In the genomic region with DNA sequence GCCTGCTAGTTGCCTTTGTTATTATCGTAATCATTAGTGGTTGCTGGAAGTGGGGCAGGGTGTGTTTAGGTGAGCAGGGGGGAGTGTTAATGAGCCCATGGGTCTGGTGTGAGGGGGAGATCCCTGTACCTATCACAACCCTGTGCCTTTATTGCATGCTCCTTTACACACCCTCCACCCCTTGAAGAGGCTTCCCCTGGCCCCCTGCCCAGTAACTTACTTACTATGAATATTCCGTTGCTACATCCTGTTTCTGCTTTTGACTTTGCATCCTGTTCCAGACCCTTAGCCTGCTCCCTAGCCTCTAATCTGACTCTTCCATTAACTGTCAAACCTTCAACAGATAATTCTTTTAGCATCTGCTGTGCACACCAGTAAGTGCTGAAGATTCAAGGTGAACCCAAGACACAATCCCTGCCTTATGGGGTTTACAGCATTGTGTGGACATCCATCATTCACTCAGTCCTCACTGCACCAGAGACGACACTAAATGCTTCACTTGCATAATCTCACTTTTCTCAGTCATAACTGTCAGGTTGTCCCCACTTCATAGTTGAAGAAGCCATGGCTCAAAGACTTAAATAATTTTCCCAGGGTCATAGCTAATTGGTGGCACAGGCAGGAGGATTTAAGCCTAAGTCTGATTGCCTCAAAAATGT, we compare ENCODE assay signal across 14 cellular contexts. TPM values are rescaled to one million over a fixed set of nuclear protein-coding genes. Genes with fewer than 3 reads are reported as not detected.
DNase-seq lines count a peak whose midpoint lies in the region; ATAC-seq and TF ChIP-seq lines count a peak whose summit lies in the region.
"Had no signal": no experiment of that assay in that cellular context is flagged by ENCODE, and none has a peak within 500 bp of the region (broad histone marks: within the 10 kb centered on the region; RNA-seq: fewer than 3 reads in every experiment).

No MANE protein-coding gene starts in this region.

- H3K79me1 ChIP-seq in H9 (ENCODE audit: insufficient read depth, low read depth, low read length, poor library complexity, severe bottlenecking), result no peaks in the 10 kb centered on the region

- intact Hi-C loops in CD4-positive, alpha-beta memory T cell (cut with micrococcal nuclease), result loop anchor here (1.0 to 10.0 kb wide), 3 partner anchors 8 to 146 kb away; no protein-coding TSS in a partner anchor

- H2AK5ac ChIP-seq in H9 (ENCODE audit: insufficient read length, low read length), result no peak overlapping the region

- H3K4ac ChIP-seq in H9 (ENCODE audit: low read depth, low read length), result no peak overlapping the region

- peak overlapping the region; percentile 53 for H3K27ac ChIP-seq in CD4-positive, alpha-beta memory T cell (ENCODE audit: low read depth, low read length)
- no peak overlapping the region for H3K27ac ChIP-seq in WERI-Rb-1
- peak overlapping the region; percentile 48 for H3K27ac ChIP-seq in mesodermal cell (ENCODE audit: low read depth, low read length, severe bottlenecking)
- no peak overlapping the region for H3K27ac ChIP-seq in H9 (ENCODE audit: insufficient read length, low read depth, low read length)
- H3K27ac ChIP-seq: C4-2B, prostate gland, thyroid gland had no signal

- H3K36me3 ChIP-seq in CD4-positive, alpha-beta memory T cell (ENCODE audit: insufficient read depth, low read length), result no peaks in the 10 kb centered on the region
- H3K36me3 ChIP-seq in WERI-Rb-1, result no peaks in the 10 kb centered on the region
- H3K36me3 ChIP-seq in mesodermal cell (ENCODE audit: control insufficient read depth, insufficient read depth, low read length), result no peaks in the 10 kb centered on the region
- H3K36me3 ChIP-seq: prostate gland, thyroid gland had no signal

- no peak overlapping the region for H3K9ac ChIP-seq in H9 (ENCODE audit: extremely low read depth, insufficient read length, low read length)

- no peak overlapping the region for H4K8ac ChIP-seq in H9 (replicated peaks; ENCODE audit: insufficient read length, low read depth, low read length)

- H3K4me3 ChIP-seq in CD4-positive, alpha-beta memory T cell (ENCODE audit: low read length in 2 of 2), result peak overlapping the region in 1 of 2 donors; percentile 16
- H3K4me3 ChIP-seq in WERI-Rb-1 (ENCODE audit: low read depth, low read length) (no peak overlapping the region), mesodermal cell (ENCODE audit: extremely low read depth, insufficient read depth, low read length, poor library complexity, severe bottlenecking) (no peak overlapping the region)
- H3K4me3 ChIP-seq: prostate gland, thyroid gland had no signal

- CTCF ChIA-PET in CD4-positive, alpha-beta memory T cell (lab: Charles Lee; ENCODE audit: partially characterized antibody), result interaction anchor here (0.8 to 1.8 kb wide), 6 partner anchors 19 to 338 kb away, joined by 3 to 8 read pairs (median 4); a partner anchor contains a TSS

- H3K4me3 Mint-ChIP-seq in CD4-positive, alpha-beta memory T cell, result peak overlapping the region; percentile 45 to 86 (median 72)
- H3K4me3 Mint-ChIP-seq in H9, result no peak overlapping the region

- no peaks in the 10 kb centered on the region for H3K9me3 ChIP-seq in CD4-positive, alpha-beta memory T cell (ENCODE audit: control insufficient read depth in 1 of 2, low read length in 2 of 2)
- peaks cover 5% of the 10 kb centered on the region for H3K9me3 ChIP-seq in WERI-Rb-1 (ENCODE audit: severe bottlenecking)
- H3K9me3 ChIP-seq in mesodermal cell (ENCODE audit: control insufficient read depth, low read length), result peaks cover 6% of the 10 kb centered on the region
- H3K9me3 ChIP-seq in H9 (ENCODE audit: control insufficient read depth, low read depth, low read length), result no peaks in the 10 kb centered on the region
- H3K9me3 ChIP-seq: prostate gland, thyroid gland had no signal

- no peak overlapping the region for H2BK20ac ChIP-seq in H9 (ENCODE audit: low read depth, low read length, poor library complexity, severe bottlenecking)

- no peak overlapping the region for H3K56ac ChIP-seq in H9 (ENCODE audit: insufficient read length, low read depth, low read length)

- peak; percentile 57 for ATAC-seq in GM18502 (IDR thresholded peaks at IDR 0.05; ENCODE audit: poor library complexity, unreplicated experiment)
- ATAC-seq: left colon had no signal

- no peak overlapping the region for H2BK120ac ChIP-seq in H9 (ENCODE audit: low read depth, low read length, poor library complexity, severe bottlenecking)

- no peak overlapping the region for H3K4me2 ChIP-seq in H9 (ENCODE audit: insufficient read depth, insufficient read length, low read length)

- peak; percentile 16 to 50 (median 49) for DNase-seq in CD4-positive, alpha-beta memory T cell
- DNase-seq in WERI-Rb-1, result peak; percentile 15
- DNase-seq in stimulated activated naive CD4-positive, alpha-beta T cell (lab: John Stamatoyannopoulos, UW), result no peak
- no peak for DNase-seq in H9
- no peak for DNase-seq in DMS114 treated with DMSO at 0.1 percent for 48 hours (lab: John Stamatoyannopoulos, UW; ENCODE audit: unreplicated experiment)
- DNase-seq: hypothalamus, left colon, MM.1S, NCI-H2171, thyroid gland had no signal

- peaks cover 0 to 7% (median 0%) of the 10 kb centered on the region in 8 donors for H3K9me3 Mint-ChIP-seq in CD4-positive, alpha-beta memory T cell
- no peaks in the 10 kb centered on the region; a peak in 1 of 5 replicates for H3K9me3 Mint-ChIP-seq in H9

- H3K79me2 ChIP-seq in H9 (ENCODE audit: insufficient read depth, low read length), result no peaks in the 10 kb centered on the region

- peak overlapping the region; percentile 86 to 95 (median 93) for H3K27ac Mint-ChIP-seq in CD4-positive, alpha-beta memory T cell
- H3K27ac Mint-ChIP-seq in H9, result no peak overlapping the region

- no peak overlapping the region for H2BK12ac ChIP-seq in H9 (ENCODE audit: insufficient read length, low read depth, low read length)

- no peak overlapping the region for H3K14ac ChIP-seq in H9 (ENCODE audit: insufficient read depth, low read length)

- TF ChIP-seq CTCF in WERI-Rb-1 (IDR thresholded peaks at IDR 0.05; ENCODE audit: low read depth, low read length) (no peak), H9 (conservative IDR thresholded peaks at IDR 0.05) (no peak)

- H3K4me1 Mint-ChIP-seq in CD4-positive, alpha-beta memory T cell, result peaks cover 51 to 78% (median 64%) of the 10 kb centered on the region in 4 donors
- no peaks in the 10 kb centered on the region; a peak in 1 of 4 replicates for H3K4me1 Mint-ChIP-seq in H9

- peaks cover 0 to 1% of the 10 kb centered on the region in 2 donors for H3K27me3 Mint-ChIP-seq in CD4-positive, alpha-beta memory T cell
- no peaks in the 10 kb centered on the region; the same call in 1 of the 2 replicates for H3K27me3 Mint-ChIP-seq in H9 (ENCODE audit: low read depth)

- no peak overlapping the region for H2AFZ ChIP-seq in H9 (ENCODE audit: low read length)

- H3K23ac ChIP-seq in H9 (ENCODE audit: insufficient read length, low read depth, low read length), result no peak overlapping the region

- no peak overlapping the region for H2BK5ac ChIP-seq in H9 (ENCODE audit: insufficient read length, low read length)

- H3K4me1 ChIP-seq in CD4-positive, alpha-beta memory T cell (ENCODE audit: insufficient read depth, low read length), result peaks cover 79% of the 10 kb centered on the region
- H3K4me1 ChIP-seq in mesodermal cell (ENCODE audit: control insufficient read depth, insufficient read depth, low read length, poor library complexity, severe bottlenecking) (peaks cover 7% of the 10 kb centered on the region), H9 (ENCODE audit: insufficient read depth, low read length) (no peaks in the 10 kb centered on the region)
- H3K4me1 ChIP-seq: prostate gland had no signal

- H4K20me1 ChIP-seq in H9 (ENCODE audit: control insufficient read depth, insufficient read depth, insufficient read length), result no peaks in the 10 kb centered on the region

- WGBS in mesodermal cell (ENCODE audit: insufficient coverage in 2 of 2), 2 experiments, result 82 to 100% methylated on average over 2 of the region's 3 CpGs
- no CpG with 5 or more reads among the region's 3 CpGs for WGBS in H9 (ENCODE audit: extremely low coverage, insufficient read length, low lambda C conversion rate)

- H4K5ac ChIP-seq in H9 (ENCODE audit: insufficient read length, low read depth, low read length), result no peak overlapping the region

- no peak overlapping the region for H2BK15ac ChIP-seq in H9 (ENCODE audit: low read depth, low read length)

- H3T11ph ChIP-seq in H9 (ENCODE audit: low read length), result no peak overlapping the region

- H3K23me2 ChIP-seq in H9 (ENCODE audit: insufficient read length, low read depth, low read length, poor library complexity, severe bottlenecking), result no peaks in the 10 kb centered on the region

- POLR2A ChIA-PET in CD4-positive, alpha-beta memory T cell (lab: Charles Lee; ENCODE audit: partially characterized antibody), result interaction anchor here (0.6 to 2.6 kb wide), 8 partner anchors 9 to 47 kb away, joined by 3 to 12 read pairs (median 4); no protein-coding TSS in a partner anchor

- no peaks in the 10 kb centered on the region for H3K27me3 ChIP-seq in CD4-positive, alpha-beta memory T cell (ENCODE audit: insufficient read depth, low read length)
- H3K27me3 ChIP-seq in WERI-Rb-1 (ENCODE audit: insufficient read depth, low read depth, severe bottlenecking) (no peaks in the 10 kb centered on the region), H9 (ENCODE audit: insufficient read depth, low read length) (no peaks in the 10 kb centered on the region)
- H3K27me3 ChIP-seq: thyroid gland had no signal

- no peak overlapping the region for H3K18ac ChIP-seq in H9 (ENCODE audit: insufficient read length, low read depth, low read length)

- no peaks in the 10 kb centered on the region for H3K36me3 Mint-ChIP-seq in CD4-positive, alpha-beta memory T cell
- peaks cover 0 to 2% (median 0%) of the 10 kb centered on the region in 3 experiments; a peak in 1 of 7 replicates for H3K36me3 Mint-ChIP-seq in H9 (ENCODE audit: insufficient read depth in 1 of 3, low read depth in 3 of 3)

- no peak overlapping the region for H4K91ac ChIP-seq in H9 (ENCODE audit: insufficient read length, low read depth, low read length)

RNA-seq across cellular contexts. Expression of a gene that starts 47.9 kb away (rescaled TPM):
- 1 to 10 TPM; 4.7 to 6.0 TPM for total RNA-seq in CD4-positive, alpha-beta memory T cell
- 1 to 10 TPM; 2.9 to 4.3 TPM for polyA plus RNA-seq in CD4-positive, alpha-beta memory T cell
- 13.3 TPM for polyA plus RNA-seq in mesodermal cell (2013, experiment 1 of 2)
- 17.5 TPM for polyA plus RNA-seq in mesodermal cell (2013, experiment 2 of 2)
- total RNA-seq in H9 (2021), result 41.6 and 43.4 TPM in 2 replicates

Comparison
In these comparisons a context has a peak if more than half of its experiments do, and no peak if none do; other contexts are left out.
1. DNase-seq: peak in CD4-positive, alpha-beta memory T cell (5 of 5) and WERI-Rb-1 (single experiment); none in stimulated activated naive CD4-positive, alpha-beta T cell (0 of 6), H9 (single experiment) and DMS114 treated with DMSO at 0.1 percent for 48 hours (single experiment).
2. H3K27ac ChIP-seq: peak in CD4-positive, alpha-beta memory T cell (single experiment) and mesodermal cell (single experiment); none in WERI-Rb-1 (single experiment) and H9 (single experiment).
3. H3K27ac Mint-ChIP-seq: peak in CD4-positive, alpha-beta memory T cell (7 of 7); none in H9 (0 of 3).
4. H3K4me3 Mint-ChIP-seq: peak in CD4-positive, alpha-beta memory T cell (8 of 8); none in H9 (0 of 2).